8 cellular contexts compared by ENCODE assay signal in genomic region chr2:67322361-67323001, GRCh38.
DNase-seq lines count a peak whose midpoint lies in the region; ATAC-seq lines count a peak whose summit lies in the region.

No MANE protein-coding gene starts in this region.

- H3K4me1 Mint-ChIP-seq in activated T-cell treated with anti-CD3 and anti-CD28 coated beads, Interleukin-2, amount 50 U/mL, for 72 hours (ENCODE audit: low read depth): no peaks in the 10 kb centered on the region
- H3K4me1 Mint-ChIP-seq in activated T-helper 17 cell treated with anti-CD3 and anti-CD28 coated beads, Interleukin-2, amount 50 U/mL, for 72 hours: no peaks in the 10 kb centered on the region

- no peak overlapping the region for H3K27ac Mint-ChIP-seq in activated T-cell treated with anti-CD3 and anti-CD28 coated beads, Interleukin-2, amount 50 U/mL, for 72 hours
- no peak overlapping the region for H3K27ac Mint-ChIP-seq in activated T-helper 17 cell treated with anti-CD3 and anti-CD28 coated beads, Interleukin-2, amount 50 U/mL, for 72 hours

- DNase-seq in GM04504 (ENCODE audit: low read depth) (peak; percentile 28), NCI-H226 (peak; percentile 52), cerebellum (ENCODE audit: low spot score) (peak; percentile 59), medulla oblongata (ENCODE audit: extremely low spot score) (peak; percentile 54)
- DNase-seq in activated T-cell treated with anti-CD3 and anti-CD28 coated beads, Interleukin-2, amount 50 U/mL, for 72 hours: no peak
- no peak for DNase-seq in stimulated activated CD4-positive, alpha-beta T cell treated with anti-CD3 and anti-CD28 coated beads, Interleukin-4, amount 100 ng/mL, for 4 hours

- no peak for ATAC-seq in activated T-cell treated with anti-CD3 and anti-CD28 coated beads, Interleukin-2, amount 50 U/mL, for 72 hours (replicated peaks in 1 of 2)
- ATAC-seq in HG02759 (IDR thresholded peaks at IDR 0.05; ENCODE audit: unreplicated experiment): no peak
- no peak for ATAC-seq in activated T-helper 17 cell treated with anti-CD3 and anti-CD28 coated beads, Interleukin-2, amount 50 U/mL, for 72 hours (replicated peaks)

- H3K9me3 Mint-ChIP-seq in activated T-cell treated with anti-CD3 and anti-CD28 coated beads, Interleukin-2, amount 50 U/mL, for 72 hours: no peaks in the 10 kb centered on the region
- H3K9me3 Mint-ChIP-seq in activated T-helper 17 cell treated with anti-CD3 and anti-CD28 coated beads, Interleukin-2, amount 50 U/mL, for 72 hours: no peaks in the 10 kb centered on the region

- peaks cover 10% of the 10 kb centered on the region for H3K27me3 Mint-ChIP-seq in activated T-cell treated with anti-CD3 and anti-CD28 coated beads, Interleukin-2, amount 50 U/mL, for 72 hours (ENCODE audit: low read depth)
- H3K27me3 Mint-ChIP-seq in activated T-helper 17 cell treated with anti-CD3 and anti-CD28 coated beads, Interleukin-2, amount 50 U/mL, for 72 hours: peaks cover 3% of the 10 kb centered on the region

- H3K4me3 Mint-ChIP-seq in activated T-cell treated with anti-CD3 and anti-CD28 coated beads, Interleukin-2, amount 50 U/mL, for 72 hours: no peak overlapping the region
- no peak overlapping the region for H3K4me3 Mint-ChIP-seq in activated T-helper 17 cell treated with anti-CD3 and anti-CD28 coated beads, Interleukin-2, amount 50 U/mL, for 72 hours

- no peaks in the 10 kb centered on the region for H3K36me3 Mint-ChIP-seq in activated T-cell treated with anti-CD3 and anti-CD28 coated beads, Interleukin-2, amount 50 U/mL, for 72 hours (ENCODE audit: insufficient read depth in 2 of 2)
- H3K36me3 Mint-ChIP-seq in activated T-helper 17 cell treated with anti-CD3 and anti-CD28 coated beads, Interleukin-2, amount 50 U/mL, for 72 hours (ENCODE audit: low read depth): no peaks in the 10 kb centered on the region

Comparison
In these comparisons a context has a peak if more than half of its experiments do, and no peak if none do; other contexts are left out.
1. DNase-seq: peak in GM04504 (single experiment), NCI-H226 (single experiment), cerebellum (single experiment) and medulla oblongata (single experiment); none in activated T-cell treated with anti-CD3 and anti-CD28 coated beads, Interleukin-2, amount 50 U/mL, for 72 hours (0 of 2) and stimulated activated CD4-positive, alpha-beta T cell treated with anti-CD3 and anti-CD28 coated beads, Interleukin-4, amount 100 ng/mL, for 4 hours (0 of 2).